Comparison of ENCODE assay signal across 8 cellular contexts in genomic region chr11:118921121-118921928, GRCh38. TPM values are rescaled to one million over a fixed set of nuclear protein-coding genes. Genes with fewer than 3 reads are reported as not detected.
DNase-seq lines count a peak whose midpoint lies in the region; ATAC-seq and TF ChIP-seq lines count a peak whose summit lies in the region.

No MANE protein-coding gene starts in this region.

- H3K27ac ChIP-seq in heart right ventricle = peak overlapping the region; percentile 55 to 98 (median 94)
- peak overlapping the region; percentile 98 for H3K27ac ChIP-seq in psoas muscle

- ATAC-seq in activated CD4-positive, alpha-beta T cell treated with anti-CD3 and anti-CD28 coated beads for 36 hours = no peak
- ATAC-seq in activated T-helper 17 cell treated with anti-CD3 and anti-CD28 coated beads, Interleukin-2, amount 50 U/mL, for 72 hours (replicated peaks) = no peak
- peak in 5 of 8 donors; percentile 0 to 4 (median 3) for ATAC-seq in heart right ventricle
- peak in 2 of 4 donors; percentile 1 to 2 for ATAC-seq in psoas muscle
- ATAC-seq in HG02970 (IDR thresholded peaks at IDR 0.05; ENCODE audit: low FRiP score, unreplicated experiment) = no peak
- ATAC-seq in GM18858 (IDR thresholded peaks at IDR 0.05; ENCODE audit: unreplicated experiment) = no peak

- H3K36me3 ChIP-seq in heart right ventricle (no peaks in the 10 kb centered on the region), psoas muscle (ENCODE audit: insufficient read depth in 1 of 2, low read depth in 1 of 2) (no peaks in the 10 kb centered on the region)

- CTCF ChIA-PET in activated CD4-positive, alpha-beta T cell treated with anti-CD3 and anti-CD28 coated beads for 36 hours (lab: Charles Lee) = interaction anchor here (0.7 to 1.2 kb wide), 2 partner anchors 9 to 55 kb away, joined by 3 to 5 read pairs; no protein-coding TSS in a partner anchor

- peaks cover 52 to 85% (median 82%) of the 10 kb centered on the region in 9 donors for H3K4me1 ChIP-seq in heart right ventricle
- peaks cover 70% of the 10 kb centered on the region for H3K4me1 ChIP-seq in psoas muscle

- intact Hi-C loops in activated CD4-positive, alpha-beta T cell treated with anti-CD3 and anti-CD28 coated beads for 36 hours (cut with DNase I, micrococcal nuclease) = no loop called here
- intact Hi-C loops in heart right ventricle (cut with DNase I) (no loop called here), psoas muscle (cut with DNase I) (no loop called here)

- TF ChIP-seq CTCF in heart right ventricle (IDR thresholded peaks at IDR 0.05) = no peak
- TF ChIP-seq CTCF in psoas muscle (IDR thresholded peaks at IDR 0.05) = no peak

- DNase-seq in activated CD4-positive, alpha-beta T cell treated with anti-CD3 and anti-CD28 coated beads for 36 hours = peak; percentile 46
- DNase-seq in activated CD4-positive, alpha-beta T cell treated with anti-CD3 and anti-CD28 coated beads, Interleukin-2, amount 50 U/mL, for 4 hours = no peak
- DNase-seq in heart right ventricle (peak in 1 of 2 donors; percentile 54), psoas muscle (peak; percentile 82 to 88), cortex of kidney (lab: John Stamatoyannopoulos, UW) (no peak)

- peak overlapping the region; percentile 86 for H3K4me3 Mint-ChIP-seq in activated CD4-positive, alpha-beta T cell treated with anti-CD3 and anti-CD28 coated beads for 36 hours
- peak overlapping the region; percentile 98 for H3K4me3 Mint-ChIP-seq in activated T-helper 17 cell treated with anti-CD3 and anti-CD28 coated beads, Interleukin-2, amount 50 U/mL, for 72 hours

- H3K9me3 ChIP-seq in heart right ventricle (no peaks in the 10 kb centered on the region), psoas muscle (no peaks in the 10 kb centered on the region)

- H3K27ac Mint-ChIP-seq in activated CD4-positive, alpha-beta T cell treated with anti-CD3 and anti-CD28 coated beads for 36 hours = peak overlapping the region; percentile 95
- peak overlapping the region; percentile 61 for H3K27ac Mint-ChIP-seq in activated T-helper 17 cell treated with anti-CD3 and anti-CD28 coated beads, Interleukin-2, amount 50 U/mL, for 72 hours

- no peaks in the 10 kb centered on the region for H3K9me3 Mint-ChIP-seq in activated CD4-positive, alpha-beta T cell treated with anti-CD3 and anti-CD28 coated beads for 36 hours (ENCODE audit: low read depth)
- no peaks in the 10 kb centered on the region for H3K9me3 Mint-ChIP-seq in activated T-helper 17 cell treated with anti-CD3 and anti-CD28 coated beads, Interleukin-2, amount 50 U/mL, for 72 hours

- H3K4me3 ChIP-seq in heart right ventricle (peak overlapping the region; percentile 64 to 98 (median 94)), psoas muscle (peak overlapping the region; percentile 96)

- H3K27me3 ChIP-seq in heart right ventricle (no peaks in the 10 kb centered on the region), psoas muscle (ENCODE audit: insufficient read depth in 3 of 3, low read length in 2 of 3) (no peaks in the 10 kb centered on the region)

- peaks cover 58% of the 10 kb centered on the region for H3K4me1 Mint-ChIP-seq in activated CD4-positive, alpha-beta T cell treated with anti-CD3 and anti-CD28 coated beads for 36 hours
- H3K4me1 Mint-ChIP-seq in activated T-helper 17 cell treated with anti-CD3 and anti-CD28 coated beads, Interleukin-2, amount 50 U/mL, for 72 hours = peaks cover 39% of the 10 kb centered on the region

- POLR2A ChIA-PET in activated CD4-positive, alpha-beta T cell treated with anti-CD3 and anti-CD28 coated beads for 36 hours (lab: Charles Lee) = interaction anchor here (0.7 to 2.2 kb wide), 3 partner anchors 9 to 136 kb away, joined by 4 to 18 read pairs (median 4); partner anchors contain the start of gene CXCR5

- WGBS in heart right ventricle, 2 donors = 10 to 13% methylated on average over 13 of the region's 13 CpGs
- 6 to 14% (median 7%) methylated on average over 13 of the region's 13 CpGs for WGBS in psoas muscle, 3 donors

- H3K27me3 Mint-ChIP-seq in activated CD4-positive, alpha-beta T cell treated with anti-CD3 and anti-CD28 coated beads for 36 hours = no peaks in the 10 kb centered on the region
- H3K27me3 Mint-ChIP-seq in activated T-helper 17 cell treated with anti-CD3 and anti-CD28 coated beads, Interleukin-2, amount 50 U/mL, for 72 hours = no peaks in the 10 kb centered on the region

- peaks cover 11% of the 10 kb centered on the region for H3K36me3 Mint-ChIP-seq in activated CD4-positive, alpha-beta T cell treated with anti-CD3 and anti-CD28 coated beads for 36 hours (ENCODE audit: low read depth)
- peaks cover 40% of the 10 kb centered on the region for H3K36me3 Mint-ChIP-seq in activated T-helper 17 cell treated with anti-CD3 and anti-CD28 coated beads, Interleukin-2, amount 50 U/mL, for 72 hours (ENCODE audit: low read depth)

RNA-seq across cellular contexts. Expression of gene BCL9L, which starts 4.4 kb away (rescaled TPM):
- total RNA-seq in activated CD4-positive, alpha-beta T cell treated with anti-CD3 and anti-CD28 coated beads for 36 hours = 10 to 100 TPM; 34.5 to 58.5 TPM
- total RNA-seq in activated T-helper 17 cell treated with anti-CD3 and anti-CD28 coated beads, Interleukin-2, amount 50 U/mL, for 72 hours = 10 to 100 TPM; 30.2 to 49.6 TPM
- total RNA-seq in heart right ventricle (10 to 100 TPM; 29.4 to 57.7 (median 40.8) TPM), psoas muscle (100 to 1,000 TPM in 1 of 4 donors, 10 to 100 TPM in 3; 52.4 to 124 (median 68.0) TPM)
- polyA plus RNA-seq in heart right ventricle (10 to 100 TPM; 24.0 to 24.2 TPM), psoas muscle (10 to 100 TPM in 1 of 3 donors, 1 to 10 TPM in 2; 8.1 to 31.2 (median 8.6) TPM)

RNA-seq across cellular contexts. Expression of gene UPK2, which starts 34.8 kb away (rescaled TPM):
- under 1 TPM; 0.19 to 0.32 TPM for total RNA-seq in activated CD4-positive, alpha-beta T cell treated with anti-CD3 and anti-CD28 coated beads for 36 hours
- total RNA-seq in activated T-helper 17 cell treated with anti-CD3 and anti-CD28 coated beads, Interleukin-2, amount 50 U/mL, for 72 hours = 1 to 10 TPM in 1 of 2 donors, under 1 TPM in 1; 0.43 to 7.1 TPM
- total RNA-seq in heart right ventricle (not detected), psoas muscle (not detected)
- polyA plus RNA-seq in heart right ventricle (under 1 TPM in 1 of 2 donors, not detected in 1; 0.04 TPM), psoas muscle (under 1 TPM in 1 of 3 donors, not detected in 2; 0.23 TPM)

RNA-seq across cellular contexts. Expression of gene CXCR5, which starts 37.6 kb away (rescaled TPM):
- total RNA-seq in activated CD4-positive, alpha-beta T cell treated with anti-CD3 and anti-CD28 coated beads for 36 hours = 10 to 100 TPM; 18.9 to 21.3 TPM
- 10 to 100 TPM in 1 of 2 donors, 1 to 10 TPM in 1; 8.0 to 20.2 TPM for total RNA-seq in activated T-helper 17 cell treated with anti-CD3 and anti-CD28 coated beads, Interleukin-2, amount 50 U/mL, for 72 hours
- total RNA-seq in heart right ventricle (under 1 TPM in 1 of 10 donors, not detected in 9; 0.16 TPM), psoas muscle (under 1 TPM in 1 of 4 donors, not detected in 3; 0.17 TPM)
- polyA plus RNA-seq in heart right ventricle (under 1 TPM; 0.22 to 0.58 TPM), psoas muscle (under 1 TPM; 0.14 to 0.25 (median 0.21) TPM)

RNA-seq across cellular contexts. Expression of gene FOXR1, which starts 50.2 kb away (rescaled TPM):
- total RNA-seq in activated CD4-positive, alpha-beta T cell treated with anti-CD3 and anti-CD28 coated beads for 36 hours = not detected
- under 1 TPM in 1 of 2 donors, not detected in 1; 0.98 TPM for total RNA-seq in activated T-helper 17 cell treated with anti-CD3 and anti-CD28 coated beads, Interleukin-2, amount 50 U/mL, for 72 hours
- total RNA-seq in heart right ventricle = not detected
- not detected for polyA plus RNA-seq in heart right ventricle
- not detected for total RNA-seq in psoas muscle
- polyA plus RNA-seq in psoas muscle = not detected

Comparison
In these comparisons a context has a peak if more than half of its experiments do, and no peak if none do; other contexts are left out.
1. DNase-seq: peak in activated CD4-positive, alpha-beta T cell treated with anti-CD3 and anti-CD28 coated beads for 36 hours (single experiment) and psoas muscle (2 of 2); none in activated CD4-positive, alpha-beta T cell treated with anti-CD3 and anti-CD28 coated beads, Interleukin-2, amount 50 U/mL, for 4 hours (0 of 2) and cortex of kidney (single experiment).
2. ATAC-seq: peak in heart right ventricle (5 of 8); none in activated CD4-positive, alpha-beta T cell treated with anti-CD3 and anti-CD28 coated beads for 36 hours (single experiment), activated T-helper 17 cell treated with anti-CD3 and anti-CD28 coated beads, Interleukin-2, amount 50 U/mL, for 72 hours (single experiment), HG02970 (single experiment) and GM18858 (single experiment).
3. RNA of gene CXCR5, which starts 37.6 kb away (total RNA-seq): 18.9 to 21.3 TPM in activated CD4-positive, alpha-beta T cell treated with anti-CD3 and anti-CD28 coated beads for 36 hours and 8.0 to 20.2 TPM in activated T-helper 17 cell treated with anti-CD3 and anti-CD28 coated beads, Interleukin-2, amount 50 U/mL, for 72 hours; 0.17 TPM in psoas muscle and 0.16 TPM in heart right ventricle; every median in the first group is over 4 times any median in the second.